1 cellular context compared by ENCODE assay signal in the genomic region with DNA sequence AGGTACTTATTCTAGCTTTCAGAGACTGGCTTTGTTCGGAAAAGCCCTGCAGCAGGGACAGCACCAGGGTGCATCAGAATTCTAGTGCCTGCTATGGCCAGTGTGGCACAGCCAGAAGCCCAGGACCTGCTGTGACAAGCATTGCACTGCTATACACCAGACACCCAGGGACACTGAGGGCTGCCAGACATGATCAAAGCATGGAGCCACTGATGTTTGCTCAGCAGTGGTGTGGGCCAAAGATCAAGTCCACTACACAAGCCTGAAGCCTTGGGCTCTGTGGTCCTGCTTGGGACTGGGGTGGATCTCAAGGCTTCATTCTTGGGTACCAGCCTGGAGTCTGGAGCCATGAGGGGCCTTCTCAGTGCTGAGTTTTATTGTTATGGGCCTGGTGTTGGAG.
TF ChIP-seq lines count a peak whose summit lies in the region.

No MANE protein-coding gene starts in this region.

TF ChIP-seq in HepG2, 621 proteins besides CTCF, POLR2A, EP300 and RAD21 (continued from another document and continues in another):
- TF ChIP-seq MTA3 (CRISPR knock-in tag; IDR thresholded peaks at IDR 0.05) (no peak), FOXM1 (CRISPR knock-in tag; IDR thresholded peaks at IDR 0.05) (no peak), HDAC1 (CRISPR knock-in tag; IDR thresholded peaks at IDR 0.05) (peak; percentile 39; the same call in 1 of the 2 replicates), ZNF546 (CRISPR knock-in tag; conservative IDR thresholded peaks at IDR 0.05) (no peak), KDM2A (CRISPR knock-in tag; IDR thresholded peaks at IDR 0.05; ENCODE audit: borderline replicate concordance, low read depth) (0 out of 2 replicates have a peak, but pooled peaks have one; percentile 40), NCOA1 (CRISPR knock-in tag; IDR thresholded peaks at IDR 0.05) (no peak), KAT8 (CRISPR knock-in tag; IDR thresholded peaks at IDR 0.05) (no peak), ZNF747 (CRISPR knock-in tag; IDR thresholded peaks at IDR 0.05; ENCODE audit: borderline replicate concordance) (0 out of 2 replicates have a peak, but pooled peaks have one; percentile 39), SYNCRIP (IDR thresholded peaks at IDR 0.05; ENCODE audit: insufficient read depth, low read depth, low read length) (no peak), ZNF605 (CRISPR knock-in tag; IDR thresholded peaks at IDR 0.05) (no peak), U2AF2 (IDR thresholded peaks at IDR 0.05; ENCODE audit: low read depth, low read length) (no peak), REXO4 (CRISPR knock-in tag; IDR thresholded peaks at IDR 0.05; ENCODE audit: borderline replicate concordance) (no peak), ZSCAN30 (CRISPR knock-in tag; IDR thresholded peaks at IDR 0.05) (no peak), KLF13 (CRISPR knock-in tag; IDR thresholded peaks at IDR 0.05) (no peak), SP1 (IDR thresholded peaks at IDR 0.05) (no peak), SP1 (CRISPR knock-in tag; IDR thresholded peaks at IDR 0.05) (no peak), ZSCAN31 (CRISPR knock-in tag; IDR thresholded peaks at IDR 0.05; ENCODE audit: low read depth) (0 out of 2 replicates have a peak, but pooled peaks have one; percentile 61), ZNF343 (CRISPR knock-in tag; IDR thresholded peaks at IDR 0.05) (no peak), HNF4G (IDR thresholded peaks at IDR 0.05; ENCODE audit: borderline replicate concordance, low read depth, low read length) (peak; percentile 71; the same call in 1 of the 2 replicates), HNF4G (CRISPR knock-in tag; IDR thresholded peaks at IDR 0.05; ENCODE audit: borderline replicate concordance, low read depth) (no peak; the same call in 1 of the 2 replicates), SIX1 (CRISPR knock-in tag; IDR thresholded peaks at IDR 0.05; ENCODE audit: borderline replicate concordance) (no peak), SOX5 (CRISPR knock-in tag; IDR thresholded peaks at IDR 0.05; ENCODE audit: borderline replicate concordance) (peak; percentile 61; the same call in 1 of the 2 replicates), NCOA2 (CRISPR knock-in tag; IDR thresholded peaks at IDR 0.05) (peak; percentile 81), ZNF317 (CRISPR knock-in tag; IDR thresholded peaks at IDR 0.05) (0 out of 2 replicates have a peak, but pooled peaks have one; percentile 35), CREM (IDR thresholded peaks at IDR 0.05) (peak; percentile 49; the same call in 1 of the 2 replicates), CREM (CRISPR knock-in tag; IDR thresholded peaks at IDR 0.05) (no peak), RARA (CRISPR knock-in tag; IDR thresholded peaks at IDR 0.05) (peak; percentile 60), ZNF598 (CRISPR knock-in tag; IDR thresholded peaks at IDR 0.05; ENCODE audit: borderline replicate concordance) (no peak)
- TF ChIP-seq, protein P1, sequence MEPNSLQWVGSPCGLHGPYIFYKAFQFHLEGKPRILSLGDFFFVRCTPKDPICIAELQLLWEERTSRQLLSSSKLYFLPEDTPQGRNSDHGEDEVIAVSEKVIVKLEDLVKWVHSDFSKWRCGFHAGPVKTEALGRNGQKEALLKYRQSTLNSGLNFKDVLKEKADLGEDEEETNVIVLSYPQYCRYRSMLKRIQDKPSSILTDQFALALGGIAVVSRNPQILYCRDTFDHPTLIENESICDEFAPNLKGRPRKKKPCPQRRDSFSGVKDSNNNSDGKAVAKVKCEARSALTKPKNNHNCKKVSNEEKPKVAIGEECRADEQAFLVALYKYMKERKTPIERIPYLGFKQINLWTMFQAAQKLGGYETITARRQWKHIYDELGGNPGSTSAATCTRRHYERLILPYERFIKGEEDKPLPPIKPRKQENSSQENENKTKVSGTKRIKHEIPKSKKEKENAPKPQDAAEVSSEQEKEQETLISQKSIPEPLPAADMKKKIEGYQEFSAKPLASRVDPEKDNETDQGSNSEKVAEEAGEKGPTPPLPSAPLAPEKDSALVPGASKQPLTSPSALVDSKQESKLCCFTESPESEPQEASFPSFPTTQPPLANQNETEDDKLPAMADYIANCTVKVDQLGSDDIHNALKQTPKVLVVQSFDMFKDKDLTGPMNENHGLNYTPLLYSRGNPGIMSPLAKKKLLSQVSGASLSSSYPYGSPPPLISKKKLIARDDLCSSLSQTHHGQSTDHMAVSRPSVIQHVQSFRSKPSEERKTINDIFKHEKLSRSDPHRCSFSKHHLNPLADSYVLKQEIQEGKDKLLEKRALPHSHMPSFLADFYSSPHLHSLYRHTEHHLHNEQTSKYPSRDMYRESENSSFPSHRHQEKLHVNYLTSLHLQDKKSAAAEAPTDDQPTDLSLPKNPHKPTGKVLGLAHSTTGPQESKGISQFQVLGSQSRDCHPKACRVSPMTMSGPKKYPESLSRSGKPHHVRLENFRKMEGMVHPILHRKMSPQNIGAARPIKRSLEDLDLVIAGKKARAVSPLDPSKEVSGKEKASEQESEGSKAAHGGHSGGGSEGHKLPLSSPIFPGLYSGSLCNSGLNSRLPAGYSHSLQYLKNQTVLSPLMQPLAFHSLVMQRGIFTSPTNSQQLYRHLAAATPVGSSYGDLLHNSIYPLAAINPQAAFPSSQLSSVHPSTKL (CRISPR knock-in tag; IDR thresholded peaks at IDR 0.05) = peak; percentile 83
- TF ChIP-seq, protein P2, sequence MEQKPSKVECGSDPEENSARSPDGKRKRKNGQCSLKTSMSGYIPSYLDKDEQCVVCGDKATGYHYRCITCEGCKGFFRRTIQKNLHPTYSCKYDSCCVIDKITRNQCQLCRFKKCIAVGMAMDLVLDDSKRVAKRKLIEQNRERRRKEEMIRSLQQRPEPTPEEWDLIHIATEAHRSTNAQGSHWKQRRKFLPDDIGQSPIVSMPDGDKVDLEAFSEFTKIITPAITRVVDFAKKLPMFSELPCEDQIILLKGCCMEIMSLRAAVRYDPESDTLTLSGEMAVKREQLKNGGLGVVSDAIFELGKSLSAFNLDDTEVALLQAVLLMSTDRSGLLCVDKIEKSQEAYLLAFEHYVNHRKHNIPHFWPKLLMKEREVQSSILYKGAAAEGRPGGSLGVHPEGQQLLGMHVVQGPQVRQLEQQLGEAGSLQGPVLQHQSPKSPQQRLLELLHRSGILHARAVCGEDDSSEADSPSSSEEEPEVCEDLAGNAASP (CRISPR knock-in tag; IDR thresholded peaks at IDR 0.05; ENCODE audit: borderline replicate concordance) = peak; percentile 44; the same call in 1 of the 2 replicates
- TF ChIP-seq, protein P3, sequence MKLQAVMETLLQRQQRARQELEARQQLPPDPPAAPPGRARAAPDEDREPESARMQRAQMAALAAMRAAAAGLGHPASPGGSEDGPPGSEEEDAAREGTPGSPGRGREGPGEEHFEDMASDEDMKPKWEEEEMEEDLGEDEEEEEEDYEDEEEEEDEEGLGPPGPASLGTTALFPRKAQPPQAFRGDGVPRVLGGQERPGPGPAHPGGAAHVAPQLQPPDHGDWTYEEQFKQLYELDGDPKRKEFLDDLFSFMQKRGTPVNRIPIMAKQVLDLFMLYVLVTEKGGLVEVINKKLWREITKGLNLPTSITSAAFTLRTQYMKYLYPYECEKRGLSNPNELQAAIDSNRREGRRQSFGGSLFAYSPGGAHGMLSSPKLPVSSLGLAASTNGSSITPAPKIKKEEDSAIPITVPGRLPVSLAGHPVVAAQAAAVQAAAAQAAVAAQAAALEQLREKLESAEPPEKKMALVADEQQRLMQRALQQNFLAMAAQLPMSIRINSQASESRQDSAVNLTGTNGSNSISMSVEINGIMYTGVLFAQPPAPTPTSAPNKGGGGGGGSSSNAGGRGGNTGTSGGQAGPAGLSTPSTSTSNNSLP (IDR thresholded peaks at IDR 0.05; ENCODE audit: low read depth, low read length) = no peak
- TF ChIP-seq, protein P4, sequence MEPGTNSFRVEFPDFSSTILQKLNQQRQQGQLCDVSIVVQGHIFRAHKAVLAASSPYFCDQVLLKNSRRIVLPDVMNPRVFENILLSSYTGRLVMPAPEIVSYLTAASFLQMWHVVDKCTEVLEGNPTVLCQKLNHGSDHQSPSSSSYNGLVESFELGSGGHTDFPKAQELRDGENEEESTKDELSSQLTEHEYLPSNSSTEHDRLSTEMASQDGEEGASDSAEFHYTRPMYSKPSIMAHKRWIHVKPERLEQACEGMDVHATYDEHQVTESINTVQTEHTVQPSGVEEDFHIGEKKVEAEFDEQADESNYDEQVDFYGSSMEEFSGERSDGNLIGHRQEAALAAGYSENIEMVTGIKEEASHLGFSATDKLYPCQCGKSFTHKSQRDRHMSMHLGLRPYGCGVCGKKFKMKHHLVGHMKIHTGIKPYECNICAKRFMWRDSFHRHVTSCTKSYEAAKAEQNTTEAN (CRISPR knock-in tag; conservative IDR thresholded peaks at IDR 0.05) = no peak
- TF ChIP-seq, protein P5, sequence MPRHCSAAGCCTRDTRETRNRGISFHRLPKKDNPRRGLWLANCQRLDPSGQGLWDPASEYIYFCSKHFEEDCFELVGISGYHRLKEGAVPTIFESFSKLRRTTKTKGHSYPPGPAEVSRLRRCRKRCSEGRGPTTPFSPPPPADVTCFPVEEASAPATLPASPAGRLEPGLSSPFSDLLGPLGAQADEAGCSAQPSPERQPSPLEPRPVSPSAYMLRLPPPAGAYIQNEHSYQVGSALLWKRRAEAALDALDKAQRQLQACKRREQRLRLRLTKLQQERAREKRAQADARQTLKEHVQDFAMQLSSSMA (CRISPR knock-in tag; IDR thresholded peaks at IDR 0.05) = no peak
- TF ChIP-seq, protein P6, sequence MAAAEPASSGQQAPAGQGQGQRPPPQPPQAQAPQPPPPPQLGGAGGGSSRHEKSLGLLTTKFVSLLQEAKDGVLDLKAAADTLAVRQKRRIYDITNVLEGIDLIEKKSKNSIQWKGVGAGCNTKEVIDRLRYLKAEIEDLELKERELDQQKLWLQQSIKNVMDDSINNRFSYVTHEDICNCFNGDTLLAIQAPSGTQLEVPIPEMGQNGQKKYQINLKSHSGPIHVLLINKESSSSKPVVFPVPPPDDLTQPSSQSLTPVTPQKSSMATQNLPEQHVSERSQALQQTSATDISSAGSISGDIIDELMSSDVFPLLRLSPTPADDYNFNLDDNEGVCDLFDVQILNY (CRISPR knock-in tag; conservative IDR thresholded peaks at IDR 0.05) = no peak
- TF ChIP-seq, protein P7, sequence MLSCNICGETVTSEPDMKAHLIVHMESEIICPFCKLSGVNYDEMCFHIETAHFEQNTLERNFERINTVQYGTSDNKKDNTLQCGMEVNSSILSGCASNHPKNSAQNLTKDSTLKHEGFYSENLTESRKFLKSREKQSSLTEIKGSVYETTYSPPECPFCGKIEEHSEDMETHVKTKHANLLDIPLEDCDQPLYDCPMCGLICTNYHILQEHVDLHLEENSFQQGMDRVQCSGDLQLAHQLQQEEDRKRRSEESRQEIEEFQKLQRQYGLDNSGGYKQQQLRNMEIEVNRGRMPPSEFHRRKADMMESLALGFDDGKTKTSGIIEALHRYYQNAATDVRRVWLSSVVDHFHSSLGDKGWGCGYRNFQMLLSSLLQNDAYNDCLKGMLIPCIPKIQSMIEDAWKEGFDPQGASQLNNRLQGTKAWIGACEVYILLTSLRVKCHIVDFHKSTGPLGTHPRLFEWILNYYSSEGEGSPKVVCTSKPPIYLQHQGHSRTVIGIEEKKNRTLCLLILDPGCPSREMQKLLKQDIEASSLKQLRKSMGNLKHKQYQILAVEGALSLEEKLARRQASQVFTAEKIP (CRISPR knock-in tag; IDR thresholded peaks at IDR 0.05; ENCODE audit: borderline replicate concordance) = no peak
- TF ChIP-seq, protein P8, sequence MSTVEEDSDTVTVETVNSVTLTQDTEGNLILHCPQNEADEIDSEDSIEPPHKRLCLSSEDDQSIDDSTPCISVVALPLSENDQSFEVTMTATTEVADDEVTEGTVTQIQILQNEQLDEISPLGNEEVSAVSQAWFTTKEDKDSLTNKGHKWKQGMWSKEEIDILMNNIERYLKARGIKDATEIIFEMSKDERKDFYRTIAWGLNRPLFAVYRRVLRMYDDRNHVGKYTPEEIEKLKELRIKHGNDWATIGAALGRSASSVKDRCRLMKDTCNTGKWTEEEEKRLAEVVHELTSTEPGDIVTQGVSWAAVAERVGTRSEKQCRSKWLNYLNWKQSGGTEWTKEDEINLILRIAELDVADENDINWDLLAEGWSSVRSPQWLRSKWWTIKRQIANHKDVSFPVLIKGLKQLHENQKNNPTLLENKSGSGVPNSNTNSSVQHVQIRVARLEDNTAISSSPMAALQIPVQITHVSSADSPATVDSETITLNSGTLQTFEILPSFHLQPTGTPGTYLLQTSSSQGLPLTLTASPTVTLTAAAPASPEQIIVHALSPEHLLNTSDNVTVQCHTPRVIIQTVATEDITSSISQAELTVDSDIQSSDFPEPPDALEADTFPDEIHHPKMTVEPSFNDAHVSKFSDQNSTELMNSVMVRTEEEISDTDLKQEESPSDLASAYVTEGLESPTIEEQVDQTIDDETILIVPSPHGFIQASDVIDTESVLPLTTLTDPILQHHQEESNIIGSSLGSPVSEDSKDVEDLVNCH (CRISPR knock-in tag; IDR thresholded peaks at IDR 0.05) = no peak
- TF ChIP-seq, protein P9, sequence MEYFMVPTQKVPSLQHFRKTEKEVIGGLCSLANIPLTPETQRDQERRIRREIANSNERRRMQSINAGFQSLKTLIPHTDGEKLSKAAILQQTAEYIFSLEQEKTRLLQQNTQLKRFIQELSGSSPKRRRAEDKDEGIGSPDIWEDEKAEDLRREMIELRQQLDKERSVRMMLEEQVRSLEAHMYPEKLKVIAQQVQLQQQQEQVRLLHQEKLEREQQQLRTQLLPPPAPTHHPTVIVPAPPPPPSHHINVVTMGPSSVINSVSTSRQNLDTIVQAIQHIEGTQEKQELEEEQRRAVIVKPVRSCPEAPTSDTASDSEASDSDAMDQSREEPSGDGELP (IDR thresholded peaks at IDR 0.05; ENCODE audit: borderline replicate concordance, low read depth) = peak; percentile 43; the same call in 1 of the 2 replicates
